In the genomic region with DNA sequence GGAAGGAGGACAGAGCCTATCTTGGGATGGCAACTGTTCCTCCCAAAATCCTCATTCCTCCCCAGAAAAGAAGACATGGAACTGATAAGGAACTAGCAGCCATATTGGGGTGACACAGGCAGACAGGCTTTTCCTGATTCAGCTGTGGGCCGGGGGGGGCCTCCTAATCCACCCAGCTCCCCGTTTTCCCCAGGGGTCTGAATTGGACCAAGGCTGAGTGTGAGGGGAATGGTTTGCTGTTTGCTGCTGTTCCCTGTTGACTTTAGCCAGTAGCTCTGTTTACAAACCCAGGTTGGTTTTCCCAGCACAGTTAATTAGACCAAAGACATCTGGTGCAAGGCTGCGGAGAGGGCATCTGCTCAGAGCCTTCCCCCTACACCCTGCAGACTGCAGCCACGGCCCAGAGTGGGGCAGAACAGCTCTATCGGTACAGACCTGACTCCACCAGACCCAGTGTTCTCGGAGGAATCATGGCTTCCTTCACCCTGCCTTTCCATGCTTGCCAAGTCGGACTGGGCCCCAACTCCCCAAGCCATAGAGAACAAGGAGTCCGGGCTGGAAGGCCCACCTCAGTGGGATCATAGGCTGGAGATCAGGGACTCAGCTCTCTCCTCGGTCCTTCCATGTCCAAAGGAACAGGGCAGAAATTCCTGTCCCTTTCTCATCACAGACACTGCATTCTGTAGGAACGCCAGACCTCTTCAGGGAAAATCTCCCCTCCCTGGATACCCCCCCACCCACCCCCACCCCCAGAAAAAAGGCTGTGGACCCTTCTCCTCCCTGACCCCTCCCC, we compare ENCODE assay signal across 12 cellular contexts. TPM values are rescaled to one million over a fixed set of nuclear protein-coding genes. Genes with fewer than 3 reads are reported as not detected.
A peak's percentile ranks its signal among the peaks of the same experiment; 100 is the strongest.
DNase-seq lines count a peak whose midpoint lies in the region; ATAC-seq, FAIRE-seq and TF ChIP-seq lines count a peak whose summit lies in the region.
"Had no signal": no experiment of that assay in that cellular context is flagged by ENCODE, and none has a peak within 500 bp of the region (broad histone marks: within the 10 kb centered on the region; RNA-seq: fewer than 3 reads in every experiment).

No MANE protein-coding gene starts in this region.

- peak in 1 of 2 experiments; percentile 17; a peak in 1 of 4 replicates for TF ChIP-seq EP300 in HepG2 (IDR thresholded peaks at IDR 0.05; ENCODE audit: low read depth in 2 of 2, low read length in 2 of 2)
- TF ChIP-seq EP300 in HepG2 (CRISPR knock-in tag; IDR thresholded peaks at IDR 0.05; ENCODE audit: borderline replicate concordance): no peak

- H3K4me1 ChIP-seq in cardiac muscle cell (ENCODE audit: low read depth): peaks cover 33% of the 10 kb centered on the region
- peaks cover 52% of the 10 kb centered on the region for H3K4me1 ChIP-seq in HepG2 (ENCODE audit: insufficient read depth, low read length)

- H3K79me2 ChIP-seq in HepG2 (ENCODE audit: insufficient read depth, low read length): peaks cover 26% of the 10 kb centered on the region

- peaks cover 7% of the 10 kb centered on the region for H4K20me1 ChIP-seq in HepG2 (ENCODE audit: insufficient read depth, low read length)

- WGBS in HepG2 (ENCODE audit: low lambda C conversion rate): 0% methylated on average over 9 of the region's 10 CpGs

- POLR2A ChIA-PET in T-cell (lab: Charles Lee) (interaction anchor here in 1 of 2 donors (0.7 kb wide), 1 partner anchor 151 kb away, joined by 5 read pairs; no protein-coding TSS in a partner anchor), HepG2 (lab: Yijun Ruan, JAX) (interaction anchor here (0.8 to 6.7 kb wide), 19 partner anchors 13 to 218 kb away, joined by 3 to 203 read pairs (median 6); no protein-coding TSS in a partner anchor)

- H3K36me3 Mint-ChIP-seq in T-cell: no peaks in the 10 kb centered on the region
- peaks cover 4% of the 10 kb centered on the region for H3K36me3 Mint-ChIP-seq in type B pancreatic cell
- H3K36me3 Mint-ChIP-seq: CD14-positive monocyte had no signal

- no peak for ATAC-seq in Right ventricle myocardium inferior
- no peak for ATAC-seq in T-cell (replicated peaks in 1 of 4)
- peak; percentile 56 for ATAC-seq in HepG2

- CTCF ChIA-PET in T-cell (lab: Charles Lee): no interaction called here
- CTCF ChIA-PET in HepG2 (lab: Yijun Ruan, JAX; ENCODE audit: low intra/inter-chr PET ratio, low total read pairs): no interaction called here

- peak; percentile 33 to 35 for DNase-seq in cardiac muscle cell (ENCODE audit: low read depth in 1 of 2, low spot score in 1 of 2)
- no peak for DNase-seq in Right ventricle myocardium inferior (ENCODE audit: missing footprints)
- DNase-seq in T-cell: no peak
- DNase-seq in HepG2 (ENCODE audit: low spot score): no peak
- DNase-seq in type B pancreatic cell (ENCODE audit: extremely low spot score, unreplicated experiment): no peak
- DNase-seq in effector CD4-positive, alpha-beta T cell: no peak
- DNase-seq in NK-92 (lab: John Stamatoyannopoulos, UW; ENCODE audit: unreplicated experiment): no peak
- no peak for DNase-seq in NOMO-1 (lab: John Stamatoyannopoulos, UW; ENCODE audit: unreplicated experiment in 2 of 2)
- DNase-seq: aorta had no signal

- in situ Hi-C loops in HepG2 (cut with HindIII; ENCODE audit: extremely low pct_ligation_motif_present, low pct_unique_long_range_greater_than_20kb): no loop called here

- no peak overlapping the region for H2AFZ ChIP-seq in HepG2 (ENCODE audit: low read length)

- H3K27me3 Mint-ChIP-seq in T-cell (peaks cover 42 to 75% of the 10 kb centered on the region in 2 donors), type B pancreatic cell (peaks cover 47% of the 10 kb centered on the region)

- H3K27ac ChIP-seq in cardiac muscle cell: peak overlapping the region; percentile 90
- H3K27ac ChIP-seq in HepG2 (ENCODE audit: extremely low read length, insufficient read depth, low read length): peak overlapping the region; percentile 19

- H3K4me1 Mint-ChIP-seq in T-cell (peaks cover 5 to 10% (median 9%) of the 10 kb centered on the region in 3 donors), type B pancreatic cell (ENCODE audit: unreplicated experiment) (peaks cover 42% of the 10 kb centered on the region)

- H3K27me3 ChIP-seq in cardiac muscle cell (no peaks in the 10 kb centered on the region), HepG2 (ENCODE audit: control insufficient read depth in 1 of 2, insufficient read depth in 2 of 2, low read length in 2 of 2) (peaks cover 0 to 52% of the 10 kb centered on the region in 2 experiments; a peak in 3 of 5 replicates)

- no peak for TF ChIP-seq POLR2A in HepG2 (IDR thresholded peaks at IDR 0.05; ENCODE audit: insufficient read depth in 1 of 2, low read depth in 2 of 2, low read length in 2 of 2)

- no peak for TF ChIP-seq CTCF in cardiac muscle cell (IDR thresholded peaks at IDR 0.05; ENCODE audit: low read depth, low read length)
- peak; percentile 19; the same call in 1 of the 2 replicates for TF ChIP-seq CTCF in HepG2 (CRISPR knock-in tag; IDR thresholded peaks at IDR 0.05)
- no peak for TF ChIP-seq CTCF in type B pancreatic cell (conservative IDR thresholded peaks at IDR 0.05)

- H3K4me3 ChIP-seq in cardiac muscle cell (no peak overlapping the region), HepG2 (replicated peaks in 1 of 3; ENCODE audit: insufficient read depth in 1 of 3, low read depth in 2 of 3, low read length in 3 of 3) (peak overlapping the region; percentile 82 to 95 (median 85))

- intact Hi-C loops in Right ventricle myocardium inferior (cut with DNase I): loop anchor here (5.0 kb wide), 2 partner anchors 36 to 99 kb away; no protein-coding TSS in a partner anchor
- intact Hi-C loops in HepG2 (cut with micrococcal nuclease; ENCODE audit: unreplicated experiment): loop anchor here (2.0 to 5.0 kb wide), 2 partner anchors 77 to 91 kb away; no protein-coding TSS in a partner anchor

- peak overlapping the region; percentile 64; the same call in 1 of the 2 replicates for H3K9ac ChIP-seq in HepG2 (ENCODE audit: insufficient read depth, low read depth, low read length)

- H3K27ac Mint-ChIP-seq in T-cell: no peak overlapping the region
- H3K27ac Mint-ChIP-seq in type B pancreatic cell: peak overlapping the region; percentile 66
- H3K27ac Mint-ChIP-seq: CD14-positive monocyte had no signal

- TF ChIP-seq RAD21 in HepG2 (CRISPR knock-in tag; IDR thresholded peaks at IDR 0.05): no peak

- FAIRE-seq in HepG2 (lab: Jason Lieb, UNC): no peak
- FAIRE-seq: keratinocyte had no signal

- no TSS peak for BruUV-seq in HepG2 (replicated peaks; lab: Mats Ljungman, UMichigan)

- H3K36me3 ChIP-seq in cardiac muscle cell (no peaks in the 10 kb centered on the region), HepG2 (replicated peaks in 1 of 2; ENCODE audit: control insufficient read depth in 1 of 2, insufficient read depth in 2 of 2, low read length in 2 of 2) (no peaks in the 10 kb centered on the region)

- H3K4me2 ChIP-seq in HepG2 (ENCODE audit: low read depth, low read length): peak overlapping the region; percentile 100

- H3K9me3 Mint-ChIP-seq in T-cell: no peaks in the 10 kb centered on the region
- H3K9me3 Mint-ChIP-seq in type B pancreatic cell: no peaks in the 10 kb centered on the region

- H3K4me3 Mint-ChIP-seq in T-cell: peak overlapping the region; percentile 37 to 76 (median 72)
- peak overlapping the region; percentile 93 for H3K4me3 Mint-ChIP-seq in type B pancreatic cell

- no peaks in the 10 kb centered on the region for H3K9me3 ChIP-seq in cardiac muscle cell (ENCODE audit: low read depth)
- H3K9me3 ChIP-seq in HepG2 (ENCODE audit: low read length): no peaks in the 10 kb centered on the region

TF ChIP-seq in HepG2, 621 proteins besides CTCF, POLR2A, EP300 and RAD21 (continues in another document):
- peak; percentile 77 for TF ChIP-seq ZNF292 (CRISPR knock-in tag; IDR thresholded peaks at IDR 0.05; ENCODE audit: borderline replicate concordance, low read depth)
- peak; percentile 85 for TF ChIP-seq ERF (CRISPR knock-in tag; IDR thresholded peaks at IDR 0.05)
- TF ChIP-seq WIZ (CRISPR knock-in tag; IDR thresholded peaks at IDR 0.05): no peak
- no peak for TF ChIP-seq HIVEP1 (CRISPR knock-in tag; IDR thresholded peaks at IDR 0.05)
- no peak for TF ChIP-seq KAT7 (CRISPR knock-in tag; IDR thresholded peaks at IDR 0.05; ENCODE audit: borderline replicate concordance)
- no peak for TF ChIP-seq REL (CRISPR knock-in tag; conservative IDR thresholded peaks at IDR 0.05)
- peak; percentile 56; the same call in 1 of the 2 replicates for TF ChIP-seq SP5 (CRISPR knock-in tag; IDR thresholded peaks at IDR 0.05; ENCODE audit: borderline replicate concordance, low read depth)
- 0 out of 2 replicates have a peak, but pooled peaks have one; percentile 30 for TF ChIP-seq ZNF543 (CRISPR knock-in tag; IDR thresholded peaks at IDR 0.05)
- TF ChIP-seq ONECUT2 (CRISPR knock-in tag; IDR thresholded peaks at IDR 0.05): no peak

RNA-seq across cellular contexts. Expression of a gene that starts 1.7 kb away (rescaled TPM):
- 169 and 228 TPM in 2 replicates for total RNA-seq in cardiac muscle cell
- 157 and 185 TPM in 2 replicates for polyA plus RNA-seq in cardiac muscle cell
- 114 TPM for total RNA-seq in Right ventricle myocardium inferior
- total RNA-seq in T-cell: 1 to 10 TPM in 2 of 5 donors, under 1 TPM in 2, not detected in 1; 0.29 to 1.3 (median 0.83) TPM
- 28.5 and 52.6 TPM in 2 replicates for total RNA-seq in HepG2 (2016; rRNA removed; fragmentation: Illumina TruSeq; extraction: Trizol)
- total RNA-seq in HepG2 (2016; cell fraction: cytosol; rRNA removed; fragmentation: Illumina TruSeq; extraction: Trizol; ENCODE audit: low read depth): 29.8 and 32.7 TPM in 2 replicates
- 26.0 and 48.3 TPM in 2 replicates for total RNA-seq in HepG2 (2016; cell fraction: insoluble cytoplasmic fraction; rRNA removed; fragmentation: Illumina TruSeq; extraction: Trizol)
- total RNA-seq in HepG2 (2016; cell fraction: membrane; rRNA removed; fragmentation: Illumina TruSeq; extraction: Trizol): 54.4 and 56.9 TPM in 2 replicates
- total RNA-seq in HepG2 (2016; cell fraction: nucleus; rRNA removed; fragmentation: Illumina TruSeq; extraction: Trizol): 54.4 and 55.1 TPM in 2 replicates
- polyA plus RNA-seq in HepG2 (2011; rRNA removed): 58.8 and 61.3 TPM in 2 replicates
- 38.5 and 60.7 TPM in 2 replicates for polyA plus RNA-seq in HepG2 (2011; cell fraction: cytosol; rRNA removed)
- polyA plus RNA-seq in HepG2 (2011; cell fraction: nucleus; rRNA removed): 143 and 171 TPM in 2 replicates
- polyA plus RNA-seq in HepG2 (2012): 40.4 and 41.4 TPM in 2 replicates
- 17.4 and 18.8 TPM in 2 replicates for polyA plus RNA-seq in HepG2 (2016; cell fraction: cytosol; fragmentation: Illumina TruSeq; extraction: Trizol; ENCODE audit: low read depth)
- 22.6 and 27.6 TPM in 2 replicates for polyA plus RNA-seq in HepG2 (2016; cell fraction: insoluble cytoplasmic fraction; fragmentation: Illumina TruSeq; extraction: Trizol; ENCODE audit: low read depth)
- polyA plus RNA-seq in HepG2 (2016; cell fraction: membrane; fragmentation: Illumina TruSeq; extraction: Trizol; ENCODE audit: low read depth): 33.9 and 35.9 TPM in 2 replicates
- 102 and 113 TPM in 2 replicates for polyA plus RNA-seq in HepG2 (2016; cell fraction: nucleus; fragmentation: Illumina TruSeq; extraction: Trizol; ENCODE audit: insufficient read depth, low read depth)
- polyA minus RNA-seq in HepG2 (2011; rRNA and poly(A)+ RNA removed; ENCODE audit: low replicate concordance): 71.1 and 76.2 TPM in 2 replicates
- 18.8 and 24.4 TPM in 2 replicates for polyA minus RNA-seq in HepG2 (2011; cell fraction: cytosol; rRNA and poly(A)+ RNA removed)
- 23.2 and 26.8 TPM in 2 replicates for polyA minus RNA-seq in HepG2 (2011; cell fraction: nucleus; rRNA and poly(A)+ RNA removed)
- 81.8 and 158 TPM in 2 replicates for total RNA-seq in type B pancreatic cell (ENCODE audit: low replicate concordance)
- total RNA-seq: T-helper 1 cell treated with Interleukin-12 subunit alpha and Interleukin-12 subunit beta and Interleukin-4 antibody, amounts not matched to agents 30 ng/mL and 1 ng/mL, for 36 hours had no signal
- polyA plus RNA-seq: CD14-positive monocyte, keratinocyte had no signal

Comparison
In these comparisons a context has a peak if more than half of its experiments do, and no peak if none do; other contexts are left out.
1. DNase-seq: peak in cardiac muscle cell (2 of 2); none in Right ventricle myocardium inferior (single experiment), T-cell (0 of 34), HepG2 (single experiment), type B pancreatic cell (single experiment), effector CD4-positive, alpha-beta T cell (single experiment), NK-92 (single experiment) and NOMO-1 (0 of 2).
2. RNA of a gene that starts 1.7 kb away (total RNA-seq): 169 to 228 TPM in cardiac muscle cell, 81.8 to 158 TPM in type B pancreatic cell, 114 TPM in Right ventricle myocardium inferior (single experiment) and 26.0 to 56.9 TPM in HepG2; 0.29 to 1.3 TPM in T-cell; every median in the first group is over 10 times any median in the second.